ENCODE assay signal across 20 cellular contexts in genomic region chr12:32125455-32126084, GRCh38. TPM values are rescaled to one million over a fixed set of nuclear protein-coding genes. Genes with fewer than 3 reads are reported as not detected.
DNase-seq lines count a peak whose midpoint lies in the region; ATAC-seq and TF ChIP-seq lines count a peak whose summit lies in the region.
"Had no signal": no experiment of that assay in that cellular context is flagged by ENCODE, and none has a peak within 500 bp of the region (broad histone marks: within the 10 kb centered on the region; RNA-seq: fewer than 3 reads in every experiment).

No MANE protein-coding gene starts in this region.

- in situ Hi-C loops in astrocyte of the spinal cord (cut with HindIII; ENCODE audit: low sequenced_read_pairs): no loop called here

- H3K27me3 ChIP-seq in HUES6 (ENCODE audit: control insufficient read depth, insufficient read depth, low read length): no peaks in the 10 kb centered on the region
- H3K27me3 ChIP-seq in left lung: no peaks in the 10 kb centered on the region
- H3K27me3 ChIP-seq in CD8-positive, alpha-beta memory T cell (ENCODE audit: insufficient read depth, low read length, poor library complexity, severe bottlenecking): no peaks in the 10 kb centered on the region
- H3K27me3 ChIP-seq: esophagus muscularis mucosa, right lobe of liver had no signal

- H3K9me3 ChIP-seq in HUES6 (ENCODE audit: control insufficient read depth, insufficient read depth, low read depth, low read length): no peaks in the 10 kb centered on the region
- H3K9me3 ChIP-seq in left lung: no peaks in the 10 kb centered on the region
- no peaks in the 10 kb centered on the region for H3K9me3 ChIP-seq in CD8-positive, alpha-beta memory T cell (ENCODE audit: low read length)
- H3K9me3 ChIP-seq: esophagus muscularis mucosa, HAP-1, right lobe of liver had no signal

- H3K9ac ChIP-seq in HUES6 (ENCODE audit: low read length): no peak overlapping the region

- ATAC-seq in left lung: peak; percentile 29
- no peak for ATAC-seq in GM18502 (IDR thresholded peaks at IDR 0.05; ENCODE audit: poor library complexity, unreplicated experiment)
- ATAC-seq: left cardiac atrium, right lobe of liver had no signal

- no peak overlapping the region for H3K4me3 ChIP-seq in HUES6 (ENCODE audit: low read depth, low read length)
- no peak overlapping the region for H3K4me3 ChIP-seq in astrocyte of the spinal cord (ENCODE audit: low read depth, low read length)
- no peak overlapping the region for H3K4me3 ChIP-seq in left lung
- no peak overlapping the region for H3K4me3 ChIP-seq in CD8-positive, alpha-beta memory T cell (ENCODE audit: low read length)
- H3K4me3 ChIP-seq: esophagus muscularis mucosa, HAP-1, right lobe of liver had no signal

- TF ChIP-seq CTCF in astrocyte of the spinal cord (IDR thresholded peaks at IDR 0.05; ENCODE audit: low read depth, low read length) (no peak), left lung (IDR thresholded peaks at IDR 0.05) (no peak)

- intact Hi-C loops in left lung (cut with DNase I): no loop called here

- CTCF ChIA-PET in CD8-positive, alpha-beta memory T cell (lab: Charles Lee): no interaction called here
- CTCF ChIA-PET in activated CD4-positive, alpha-beta memory T cell treated with anti-CD3 and anti-CD28 coated beads, Interleukin-2, amount 10 ng/mL, durations not matched to agents 7 days and 5 days (lab: Charles Lee): interaction anchor here (1.2 kb wide), 1 partner anchor 8 kb away, joined by 3 read pairs; no protein-coding TSS in a partner anchor

- no peaks in the 10 kb centered on the region for H3K9me3 Mint-ChIP-seq in CD8-positive, alpha-beta memory T cell
- H3K9me3 Mint-ChIP-seq in activated CD4-positive, alpha-beta memory T cell treated with anti-CD3 and anti-CD28 coated beads, Interleukin-2, amount 10 ng/mL, durations not matched to agents 7 days and 5 days: no peaks in the 10 kb centered on the region
- H3K9me3 Mint-ChIP-seq: activated B cell treated with CpG ODN at 0.5 μM for 24 hours had no signal

- H3K27ac ChIP-seq in HUES6 (ENCODE audit: low read depth, low read length): peak overlapping the region; percentile 55; the same call in 1 of the 2 replicates
- H3K27ac ChIP-seq in left lung: no peak overlapping the region
- H3K27ac ChIP-seq in CD8-positive, alpha-beta memory T cell (ENCODE audit: low read depth, low read length): no peak overlapping the region
- H3K27ac ChIP-seq: esophagus muscularis mucosa, right lobe of liver, RWPE1 had no signal

- H3K4me3 Mint-ChIP-seq in CD8-positive, alpha-beta memory T cell: no peak overlapping the region
- no peak overlapping the region for H3K4me3 Mint-ChIP-seq in activated CD4-positive, alpha-beta memory T cell treated with anti-CD3 and anti-CD28 coated beads, Interleukin-2, amount 10 ng/mL, durations not matched to agents 7 days and 5 days
- H3K4me3 Mint-ChIP-seq: activated B cell treated with CpG ODN at 0.5 μM for 24 hours had no signal

- peak overlapping the region in 2 of 8 donors; percentile 76 to 81 for H3K27ac Mint-ChIP-seq in CD8-positive, alpha-beta memory T cell
- no peak overlapping the region for H3K27ac Mint-ChIP-seq in activated CD4-positive, alpha-beta memory T cell treated with anti-CD3 and anti-CD28 coated beads, Interleukin-2, amount 10 ng/mL, durations not matched to agents 7 days and 5 days
- H3K27ac Mint-ChIP-seq: activated B cell treated with CpG ODN at 0.5 μM for 24 hours had no signal

- no peaks in the 10 kb centered on the region for H3K27me3 Mint-ChIP-seq in CD8-positive, alpha-beta memory T cell
- H3K27me3 Mint-ChIP-seq in activated CD4-positive, alpha-beta memory T cell treated with anti-CD3 and anti-CD28 coated beads, Interleukin-2, amount 10 ng/mL, durations not matched to agents 7 days and 5 days: no peaks in the 10 kb centered on the region
- H3K27me3 Mint-ChIP-seq: activated B cell treated with CpG ODN at 0.5 μM for 24 hours had no signal

- POLR2A ChIA-PET in CD8-positive, alpha-beta memory T cell (lab: Charles Lee): no interaction called here
- POLR2A ChIA-PET in activated CD4-positive, alpha-beta memory T cell treated with anti-CD3 and anti-CD28 coated beads, Interleukin-2, amount 10 ng/mL, durations not matched to agents 7 days and 5 days (lab: Charles Lee): interaction anchor here (0.7 to 1.6 kb wide), 3 partner anchors 9 to 465 kb away, joined by 3 to 8 read pairs (median 4); partner anchors contain the start of gene BICD1

- H3K4me1 ChIP-seq in HUES6 (ENCODE audit: control insufficient read depth, insufficient read depth, low read length) (peaks cover 30% of the 10 kb centered on the region), left lung (peaks cover 0 to 4% of the 10 kb centered on the region in 2 donors)
- H3K4me1 ChIP-seq in CD8-positive, alpha-beta memory T cell (ENCODE audit: insufficient read depth, low read length): no peaks in the 10 kb centered on the region
- H3K4me1 ChIP-seq: esophagus muscularis mucosa, right lobe of liver had no signal

- H3K36me3 Mint-ChIP-seq in CD8-positive, alpha-beta memory T cell: peaks cover 0 to 3% (median 1%) of the 10 kb centered on the region in 3 donors
- H3K36me3 Mint-ChIP-seq in activated CD4-positive, alpha-beta memory T cell treated with anti-CD3 and anti-CD28 coated beads, Interleukin-2, amount 10 ng/mL, durations not matched to agents 7 days and 5 days (ENCODE audit: low read depth): peaks cover 1% of the 10 kb centered on the region

- 0 out of 2 replicates have a peak, but pooled peaks cover 3% of the 10 kb centered on the region for H3K36me3 ChIP-seq in HUES6 (ENCODE audit: control insufficient read depth, insufficient read depth, low read length)
- no peaks in the 10 kb centered on the region for H3K36me3 ChIP-seq in left lung
- H3K36me3 ChIP-seq in CD8-positive, alpha-beta memory T cell (ENCODE audit: insufficient read depth, low read length): no peaks in the 10 kb centered on the region
- H3K36me3 ChIP-seq: esophagus muscularis mucosa, right lobe of liver had no signal

- H3K4me1 Mint-ChIP-seq in CD8-positive, alpha-beta memory T cell: peaks cover 5 to 15% (median 9%) of the 10 kb centered on the region in 3 donors
- peaks cover 10% of the 10 kb centered on the region for H3K4me1 Mint-ChIP-seq in activated CD4-positive, alpha-beta memory T cell treated with anti-CD3 and anti-CD28 coated beads, Interleukin-2, amount 10 ng/mL, durations not matched to agents 7 days and 5 days

- DNase-seq in AG20443 (ENCODE audit: low spot score): peak; percentile 68
- DNase-seq in astrocyte of the spinal cord (ENCODE audit: low read depth, low spot score): peak; percentile 74
- no peak for DNase-seq in left lung
- no peak for DNase-seq in CD8-positive, alpha-beta memory T cell
- no peak for DNase-seq in activated CD4-positive, alpha-beta memory T cell treated with anti-CD3 and anti-CD28 coated beads, Interleukin-2, amount 10 ng/mL, durations not matched to agents 7 days and 5 days
- DNase-seq in NCI-H446 treated with DMSO at 0.1 percent for 48 hours (lab: John Stamatoyannopoulos, UW): no peak
- DNase-seq: activated B cell treated with CpG ODN at 0.5 μM for 24 hours; activated CD8-positive, alpha-beta memory T cell treated with anti-CD3 and anti-CD28 coated beads, Interleukin-2, amount 50 U/mL, for 4 hours; activated naive CD4-positive, alpha-beta T cell treated with Interleukin-2 at 50 U/mL for 16 hours; hippocampal formation; left cardiac atrium; NCI-H2081; NCI-H748 treated with DMSO at 0.1 percent for 48 hours; right lobe of liver; stimulated activated CD4-positive, alpha-beta T cell treated with anti-CD3 and anti-CD28 coated beads, Interleukin-1b, Interleukin-23, amount 100 ng/mL, for 48 hours had no signal

RNA-seq across cellular contexts. Expression of gene BICD1, which starts 18.9 kb away (rescaled TPM):
- total RNA-seq in left lung: 10 to 100 TPM; 20.5 to 21.2 TPM
- total RNA-seq in CD8-positive, alpha-beta memory T cell: 10 to 100 TPM; 18.0 to 20.5 TPM
- 8.7 TPM for polyA plus RNA-seq in CD8-positive, alpha-beta memory T cell
- total RNA-seq in activated CD4-positive, alpha-beta memory T cell treated with anti-CD3 and anti-CD28 coated beads, Interleukin-2, amount 10 ng/mL, durations not matched to agents 7 days and 5 days: 10 to 100 TPM; 12.5 to 15.9 TPM

Comparison
In these comparisons a context has a peak if more than half of its experiments do, and no peak if none do; other contexts are left out.
1. DNase-seq: peak in AG20443 (single experiment) and astrocyte of the spinal cord (single experiment); none in left lung (0 of 2), CD8-positive, alpha-beta memory T cell (0 of 5), activated CD4-positive, alpha-beta memory T cell treated with anti-CD3 and anti-CD28 coated beads, Interleukin-2, amount 10 ng/mL, durations not matched to agents 7 days and 5 days (single experiment) and NCI-H446 treated with DMSO at 0.1 percent for 48 hours (single experiment).